1 cellular context compared by ENCODE assay signal in genomic region chr2:123826729-123827271, GRCh38.
TF ChIP-seq lines count a peak whose summit lies in the region.

No MANE protein-coding gene starts in this region.

TF ChIP-seq in SK-N-SH, 30 proteins besides CTCF, POLR2A, EP300 and RAD21 (continued from another document):
- TF ChIP-seq REST (IDR thresholded peaks at IDR 0.05; ENCODE audit: low read depth, low read length) (no peak), TEAD4 (IDR thresholded peaks at IDR 0.05; ENCODE audit: borderline replicate concordance, insufficient read depth) (no peak), TAF1 (IDR thresholded peaks at IDR 0.05; ENCODE audit: borderline replicate concordance, low read depth, low read length) (no peak), USF1 (IDR thresholded peaks at IDR 0.05; ENCODE audit: borderline replicate concordance, low read depth) (no peak), FOXJ3 (CRISPR knock-in tag; IDR thresholded peaks at IDR 0.05) (no peak), JUND (IDR thresholded peaks at IDR 0.05) (no peak), NFIC (IDR thresholded peaks at IDR 0.05; ENCODE audit: borderline replicate concordance) (no peak), SIN3A (IDR thresholded peaks at IDR 0.05; ENCODE audit: borderline replicate concordance, low read depth, low read length) (no peak), ELF1 (IDR thresholded peaks at IDR 0.05) (no peak), POLR2AphosphoS5 (IDR thresholded peaks at IDR 0.05; ENCODE audit: low read depth, low read length) (no peak), USF2 (IDR thresholded peaks at IDR 0.05; ENCODE audit: borderline replicate concordance, low read depth, low read length) (no peak), MAX (IDR thresholded peaks at IDR 0.05; ENCODE audit: low read depth) (no peak), FOSL2 (IDR thresholded peaks at IDR 0.05; ENCODE audit: borderline replicate concordance, low read depth) (no peak), PBX3 (IDR thresholded peaks at IDR 0.05) (no peak), GATA2 (CRISPR knock-in tag; IDR thresholded peaks at IDR 0.05) (no peak)
- TF ChIP-seq, protein P1, sequence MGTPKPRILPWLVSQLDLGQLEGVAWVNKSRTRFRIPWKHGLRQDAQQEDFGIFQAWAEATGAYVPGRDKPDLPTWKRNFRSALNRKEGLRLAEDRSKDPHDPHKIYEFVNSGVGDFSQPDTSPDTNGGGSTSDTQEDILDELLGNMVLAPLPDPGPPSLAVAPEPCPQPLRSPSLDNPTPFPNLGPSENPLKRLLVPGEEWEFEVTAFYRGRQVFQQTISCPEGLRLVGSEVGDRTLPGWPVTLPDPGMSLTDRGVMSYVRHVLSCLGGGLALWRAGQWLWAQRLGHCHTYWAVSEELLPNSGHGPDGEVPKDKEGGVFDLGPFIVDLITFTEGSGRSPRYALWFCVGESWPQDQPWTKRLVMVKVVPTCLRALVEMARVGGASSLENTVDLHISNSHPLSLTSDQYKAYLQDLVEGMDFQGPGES (IDR thresholded peaks at IDR 0.05; ENCODE audit: low read depth, low read length) = no peak
